ENCODE assay signal across 14 cellular contexts in the genomic region with DNA sequence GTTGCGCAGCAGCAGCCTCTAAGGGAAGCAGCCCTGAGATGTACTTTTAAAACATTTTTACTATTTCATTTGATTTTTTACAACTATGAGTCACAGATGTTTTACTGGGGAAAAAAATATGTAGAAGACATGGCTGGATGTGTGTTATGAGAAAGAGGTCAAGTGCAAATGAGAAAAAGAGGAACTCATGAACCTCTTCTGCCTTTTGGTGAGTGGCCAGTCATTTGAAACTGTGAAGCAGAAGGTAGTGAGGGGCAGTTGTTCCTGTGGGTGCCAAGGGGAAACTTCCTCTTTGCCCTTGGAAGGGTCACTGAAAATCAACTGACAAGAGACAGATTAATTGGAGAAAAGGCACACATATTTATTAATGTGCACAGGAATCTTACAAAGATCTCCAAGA. TPM values are rescaled to one million over a fixed set of nuclear protein-coding genes. Genes with fewer than 3 reads are reported as not detected.
A peak's percentile ranks its signal among the peaks of the same experiment; 100 is the strongest.
DNase-seq lines count a peak whose midpoint lies in the region; ATAC-seq and TF ChIP-seq lines count a peak whose summit lies in the region.
"Had no signal": no experiment of that assay in that cellular context is flagged by ENCODE, and none has a peak within 500 bp of the region (broad histone marks: within the 10 kb centered on the region; RNA-seq: fewer than 3 reads in every experiment).

No MANE protein-coding gene starts in this region.

- H3K4me3 ChIP-seq in left lung, result no peak overlapping the region
- H3K4me3 ChIP-seq: prostate gland, suprapubic skin had no signal

- peak; percentile 50 for ATAC-seq in GM18505 (IDR thresholded peaks at IDR 0.05; ENCODE audit: unreplicated experiment)
- peak; percentile 34 for ATAC-seq in GM21786 (IDR thresholded peaks at IDR 0.05; ENCODE audit: unreplicated experiment)
- peak; percentile 39 for ATAC-seq in HG03571 (IDR thresholded peaks at IDR 0.05; ENCODE audit: unreplicated experiment)
- ATAC-seq in left lung, result peak; percentile 34
- ATAC-seq: CD8-positive, alpha-beta T cell; left ventricle myocardium superior had no signal

- no peaks in the 10 kb centered on the region for H3K27me3 ChIP-seq in left lung

- TF ChIP-seq CTCF in left lung (IDR thresholded peaks at IDR 0.05), result no peak

- no peak for TF ChIP-seq POLR2A in GM18505 (IDR thresholded peaks at IDR 0.05; ENCODE audit: borderline replicate concordance, extremely low read depth, insufficient read depth, insufficient read length)

- no peaks in the 10 kb centered on the region for H3K36me3 ChIP-seq in left lung
- H3K36me3 ChIP-seq: prostate gland, suprapubic skin had no signal

- DNase-seq in left lung (no peak), retina (no peak), NCI-H524 treated with DMSO at 0.1 percent for 48 hours (lab: John Stamatoyannopoulos, UW) (no peak), C1 segment of cervical spinal cord (lab: John Stamatoyannopoulos, UW) (no peak), NCI-H2107 treated with DMSO at 0.1 percent for 48 hours (lab: John Stamatoyannopoulos, UW; ENCODE audit: unreplicated experiment) (no peak)
- DNase-seq: activated CD8-positive, alpha-beta memory T cell treated with anti-CD3 and anti-CD28 coated beads for 24 hours; CD8-positive, alpha-beta T cell; left ventricle myocardium superior; NCI-H526 had no signal

- H3K27ac ChIP-seq in left lung, result no peak overlapping the region
- H3K27ac ChIP-seq: prostate gland, suprapubic skin had no signal

- intact Hi-C loops in left lung (cut with DNase I), result no loop called here

- H3K9me3 ChIP-seq in left lung, result peaks cover 0 to 23% of the 10 kb centered on the region in 2 donors
- H3K9me3 ChIP-seq: prostate gland, suprapubic skin had no signal

- peaks cover 0 to 28% of the 10 kb centered on the region in 2 donors for H3K4me1 ChIP-seq in left lung
- H3K4me1 ChIP-seq: prostate gland, suprapubic skin had no signal

RNA-seq across cellular contexts. Expression of a gene that starts 31.3 kb away (rescaled TPM):
- 10 to 100 TPM; 49.7 to 91.8 TPM for total RNA-seq in left lung
